ENCODE assay signal across 8 cellular contexts in genomic region chr1:25337483-25338187, GRCh38. TPM values are rescaled to one million over a fixed set of nuclear protein-coding genes. Genes with fewer than 3 reads are reported as not detected.
DNase-seq lines count a peak whose midpoint lies in the region; ATAC-seq and TF ChIP-seq lines count a peak whose summit lies in the region.
"Not testable (repeated sequence)": the region's sequence is repeated elsewhere in the genome, so short reads cannot be mapped to it uniquely, and the experiment has no call there.

No MANE protein-coding gene starts in this region.

- H3K9me3 ChIP-seq in gastroesophageal sphincter; stomach smooth muscle (ENCODE audit: control insufficient read depth in 2 of 2, low read length in 2 of 2): not testable (repeated sequence)

- TF ChIP-seq EP300 in gastroesophageal sphincter (IDR thresholded peaks at IDR 0.05): not testable (repeated sequence)

- peak overlapping the region; percentile 68; the same call in 1 of the 2 replicates for H3K4me3 ChIP-seq in GM08714 (ENCODE audit: low read length)
- H3K4me3 ChIP-seq in gastroesophageal sphincter: peak overlapping the region; percentile 96 to 99
- peak overlapping the region; percentile 88 to 94 for H3K4me3 ChIP-seq in stomach smooth muscle (ENCODE audit: low read length in 2 of 2)

- DNase-seq in natural killer cell treated with Interleukin-12 subunit alpha and Interleukin-12 subunit beta and Interleukin-15 and Interleukin-18, amount 100 ng/mL, for 72 hours (ENCODE audit: low spot score): not testable (repeated sequence)

- ATAC-seq in GM21619 (IDR thresholded peaks at IDR 0.05; ENCODE audit: unreplicated experiment) (peak; percentile 38), HG03432 (IDR thresholded peaks at IDR 0.05; ENCODE audit: unreplicated experiment) (peak; percentile 52), gastroesophageal sphincter (peak; percentile 83)
- ATAC-seq in natural killer cell treated with Interleukin-12 subunit alpha and Interleukin-12 subunit beta and Interleukin-15 and Interleukin-18, amount 100 ng/mL, for 72 hours: peak; percentile 72 to 79

- H3K27ac ChIP-seq in angular gyrus (ENCODE audit: low read depth, low read length): peak overlapping the region; percentile 92
- H3K27ac ChIP-seq in gastroesophageal sphincter: peak overlapping the region; percentile 96 to 99 (median 98)
- peak overlapping the region; percentile 88 for H3K27ac ChIP-seq in stomach smooth muscle (ENCODE audit: low read length)

- H3K9me3 Mint-ChIP-seq in T-helper 1 cell treated with Interleukin-12 subunit alpha and Interleukin-12 subunit beta and Interleukin-4 antibody, amounts not matched to agents 30 μg/mL and 1 μg/mL, for 36 hours; natural killer cell treated with Interleukin-12 subunit alpha and Interleukin-12 subunit beta and Interleukin-15 and Interleukin-18, amount 100 ng/mL, for 72 hours: not testable (repeated sequence)

- H3K4me1 Mint-ChIP-seq in T-helper 1 cell treated with Interleukin-12 subunit alpha and Interleukin-12 subunit beta and Interleukin-4 antibody, amounts not matched to agents 30 μg/mL and 1 μg/mL, for 36 hours (ENCODE audit: low read depth): peaks cover 27% of the 10 kb centered on the region
- peaks cover 14 to 36% of the 10 kb centered on the region in 2 donors for H3K4me1 Mint-ChIP-seq in natural killer cell treated with Interleukin-12 subunit alpha and Interleukin-12 subunit beta and Interleukin-15 and Interleukin-18, amount 100 ng/mL, for 72 hours (ENCODE audit: low read depth in 2 of 2)

- no CpG with 5 or more reads among the region's 39 CpGs for WGBS in gastroesophageal sphincter (ENCODE audit: low coverage in 1 of 2), 2 donors

- not testable (repeated sequence) for H3K36me3 ChIP-seq in gastroesophageal sphincter; stomach smooth muscle (ENCODE audit: control insufficient read depth in 2 of 2, insufficient read depth in 2 of 2, low read length in 2 of 2)

- H3K27me3 Mint-ChIP-seq in T-helper 1 cell treated with Interleukin-12 subunit alpha and Interleukin-12 subunit beta and Interleukin-4 antibody, amounts not matched to agents 30 μg/mL and 1 μg/mL, for 36 hours (ENCODE audit: low read depth); natural killer cell treated with Interleukin-12 subunit alpha and Interleukin-12 subunit beta and Interleukin-15 and Interleukin-18, amount 100 ng/mL, for 72 hours: not testable (repeated sequence)

- peaks cover 5 to 30% (median 11%) of the 10 kb centered on the region in 3 donors for H3K4me1 ChIP-seq in gastroesophageal sphincter
- not testable (repeated sequence) for H3K4me1 ChIP-seq in stomach smooth muscle (ENCODE audit: control insufficient read depth, insufficient read depth, low read length)

- H3K27me3 ChIP-seq in gastroesophageal sphincter; stomach smooth muscle (ENCODE audit: control insufficient read depth in 1 of 2, insufficient read depth in 2 of 2, low read length in 2 of 2): not testable (repeated sequence)

- TF ChIP-seq CTCF in gastroesophageal sphincter (IDR thresholded peaks at IDR 0.05): not testable (repeated sequence)

- H3K27ac Mint-ChIP-seq in T-helper 1 cell treated with Interleukin-12 subunit alpha and Interleukin-12 subunit beta and Interleukin-4 antibody, amounts not matched to agents 30 μg/mL and 1 μg/mL, for 36 hours: peak overlapping the region; percentile 96
- H3K27ac Mint-ChIP-seq in natural killer cell treated with Interleukin-12 subunit alpha and Interleukin-12 subunit beta and Interleukin-15 and Interleukin-18, amount 100 ng/mL, for 72 hours: peak overlapping the region; percentile 81 to 85

- peak overlapping the region; percentile 93 for H3K4me3 Mint-ChIP-seq in T-helper 1 cell treated with Interleukin-12 subunit alpha and Interleukin-12 subunit beta and Interleukin-4 antibody, amounts not matched to agents 30 μg/mL and 1 μg/mL, for 36 hours
- peak overlapping the region; percentile 93 for H3K4me3 Mint-ChIP-seq in natural killer cell treated with Interleukin-12 subunit alpha and Interleukin-12 subunit beta and Interleukin-15 and Interleukin-18, amount 100 ng/mL, for 72 hours

- H3K36me3 Mint-ChIP-seq in T-helper 1 cell treated with Interleukin-12 subunit alpha and Interleukin-12 subunit beta and Interleukin-4 antibody, amounts not matched to agents 30 μg/mL and 1 μg/mL, for 36 hours (ENCODE audit: low read depth): peaks cover 26% of the 10 kb centered on the region
- not testable (repeated sequence) for H3K36me3 Mint-ChIP-seq in natural killer cell treated with Interleukin-12 subunit alpha and Interleukin-12 subunit beta and Interleukin-15 and Interleukin-18, amount 100 ng/mL, for 72 hours

- not testable (repeated sequence) for TF ChIP-seq POLR2A in gastroesophageal sphincter (IDR thresholded peaks at IDR 0.05)

- H3K9ac ChIP-seq in stomach smooth muscle (ENCODE audit: low read length in 2 of 2): peak overlapping the region in 1 of 2 donors; percentile 97

RNA-seq across cellular contexts. Expression of gene TMEM50A, which starts 0.5 kb away (rescaled TPM):
- 100 to 1,000 TPM in 1 of 4 donors, 10 to 100 TPM in 3; 82.6 to 170 (median 88.8) TPM for total RNA-seq in gastroesophageal sphincter
- total RNA-seq in natural killer cell treated with Interleukin-12 subunit alpha and Interleukin-12 subunit beta and Interleukin-15 and Interleukin-18, amount 100 ng/mL, for 72 hours: 100 to 1,000 TPM in 1 of 2 donors, 10 to 100 TPM in 1; 73.1 to 125 TPM
